2 cellular contexts compared by ENCODE assay signal in the genomic region with DNA sequence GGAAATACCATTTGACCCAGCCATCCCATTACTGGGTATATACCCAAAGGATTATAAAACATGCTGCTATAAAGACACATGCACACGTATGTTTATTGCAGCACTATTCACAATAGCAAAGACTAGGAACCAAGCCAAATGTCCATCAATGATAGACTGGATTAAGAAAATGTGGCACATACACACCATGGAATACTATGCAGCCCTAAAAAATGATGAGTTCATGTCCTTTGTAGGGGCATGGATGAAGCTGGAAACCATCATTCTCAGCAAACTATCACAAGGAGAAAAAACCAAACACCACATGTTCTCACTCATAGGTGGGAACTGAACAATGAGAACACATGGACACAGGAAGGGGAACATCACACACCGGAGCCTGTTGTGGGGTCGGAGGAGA. TPM values are rescaled to one million over a fixed set of nuclear protein-coding genes. Genes with fewer than 3 reads are reported as not detected.
"Had no signal": no experiment of that assay in that cellular context is flagged by ENCODE, and none has a peak within 500 bp of the region (broad histone marks: within the 10 kb centered on the region; RNA-seq: fewer than 3 reads in every experiment).

No MANE protein-coding gene starts in this region.

RNA-seq across cellular contexts. Expression of a gene that starts 41.4 kb away (rescaled TPM):
- total RNA-seq: dermis microvascular lymphatic vessel endothelial cell, endothelial cell of umbilical vein had no signal
